ENCODE assay signal across 9 cellular contexts in the genomic region with DNA sequence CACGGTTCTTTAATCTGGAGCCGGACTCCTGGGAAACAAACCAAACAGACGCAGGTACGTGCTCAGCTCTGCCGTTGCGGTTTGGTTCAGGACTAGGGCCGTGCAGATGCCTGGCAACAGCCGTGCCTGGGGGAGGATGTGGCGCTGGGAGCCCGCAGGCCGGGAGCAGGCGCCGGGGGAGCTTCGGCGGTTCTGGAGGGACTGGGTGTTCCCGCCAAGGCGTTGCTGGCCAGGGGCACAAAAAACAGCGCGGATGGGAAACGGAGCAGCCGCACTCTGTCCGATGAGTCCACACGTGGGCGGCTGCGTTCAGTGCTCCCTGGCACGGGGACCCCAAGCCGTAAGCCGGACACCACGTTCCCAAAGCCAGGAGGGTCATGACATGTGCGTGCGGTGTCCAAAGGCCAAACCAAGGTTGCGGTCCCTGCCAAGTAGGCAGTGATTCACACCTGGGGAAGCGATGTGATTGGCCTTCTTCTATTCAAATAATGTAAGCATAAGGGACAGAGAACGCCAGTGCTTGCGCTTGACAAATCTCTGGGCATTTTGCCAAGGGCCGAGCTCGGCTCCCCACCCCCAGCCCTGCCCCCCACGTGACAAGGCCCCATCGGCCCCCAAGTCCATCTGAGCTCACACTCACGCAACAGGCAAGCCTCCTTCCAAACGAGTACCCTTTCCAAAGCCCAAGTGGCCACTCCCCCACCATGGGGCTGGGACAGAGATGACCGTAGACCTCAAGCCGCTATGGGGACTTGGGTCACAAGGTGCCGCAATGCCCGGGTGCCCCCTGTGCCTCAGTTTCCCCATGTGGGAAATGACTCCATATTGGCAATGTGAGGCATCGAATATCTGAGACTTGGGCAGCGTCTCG. TPM values are rescaled to one million over a fixed set of nuclear protein-coding genes. Genes with fewer than 3 reads are reported as not detected.
A peak's percentile ranks its signal among the peaks of the same experiment; 100 is the strongest.
DNase-seq lines count a peak whose midpoint lies in the region; ATAC-seq lines count a peak whose summit lies in the region.
"Had no signal": no experiment of that assay in that cellular context is flagged by ENCODE, and none has a peak within 500 bp of the region (broad histone marks: within the 10 kb centered on the region; RNA-seq: fewer than 3 reads in every experiment).

No MANE protein-coding gene starts in this region.

- ATAC-seq in GM19463 (IDR thresholded peaks at IDR 0.05; ENCODE audit: unreplicated experiment), result no peak

- DNase-seq in Daoy (ENCODE audit: low read depth) (peak; percentile 95), NCI-H128 (lab: John Stamatoyannopoulos, UW; ENCODE audit: unreplicated experiment) (peak; percentile 37), ecto neural progenitor cell (ENCODE audit: low spot score) (peak; percentile 38), posterior cingulate gyrus (peak in 9 of 10 donors; percentile 21 to 93 (median 53)), NCI-H1694 treated with DMSO at 0.1 percent for 48 hours (lab: John Stamatoyannopoulos, UW) (no peak), NCI-H82 (lab: John Stamatoyannopoulos, UW) (no peak), amygdala (lab: John Stamatoyannopoulos, UW) (no peak)
- DNase-seq: T-cell had no signal

- intact Hi-C loops in posterior cingulate gyrus (cut with DNase I), result no loop called here

RNA-seq across cellular contexts. Expression of gene NKD2, which starts 49.7 kb away (rescaled TPM):
- total RNA-seq in Daoy (2014; rRNA removed; shearing (Covaris generic)), result 0.45 and 1.3 TPM in 2 replicates

Comparison
In these comparisons a context has a peak if more than half of its experiments do, and no peak if none do; other contexts are left out.
1. DNase-seq: peak in Daoy (single experiment), NCI-H128 (single experiment), ecto neural progenitor cell (single experiment) and posterior cingulate gyrus (9 of 10); none in NCI-H1694 treated with DMSO at 0.1 percent for 48 hours (single experiment), NCI-H82 (single experiment) and amygdala (0 of 56).